ENCODE assay signal across 20 cellular contexts in genomic region chr1:10607228-10607627, GRCh38.
"Had no signal": no experiment of that assay in that cellular context is flagged by ENCODE, and none has a peak within 500 bp of the region (broad histone marks: within the 10 kb centered on the region; RNA-seq: fewer than 3 reads in every experiment).

No MANE protein-coding gene starts in this region.

- H3K9me3 ChIP-seq: esophagus squamous epithelium, mucosa of descending colon, ovary, tibial artery, upper lobe of right lung had no signal

- H3K4me3 ChIP-seq: esophagus squamous epithelium, mucosa of descending colon, neural progenitor cell, ovary, tibial artery, upper lobe of right lung had no signal

- H3K9ac ChIP-seq: neural progenitor cell had no signal

- DNase-seq: effector memory CD8-positive, alpha-beta T cell; esophagus squamous epithelium; foreskin melanocyte; head of caudate nucleus; hippocampal formation; kidney glomerular epithelial cell; mucosa of descending colon; nucleus accumbens; ovary; right cardiac atrium; stimulated activated CD4-positive, alpha-beta T cell treated with anti-CD3 and anti-CD28 coated beads, Interleukin-15, amount 100 ng/mL, for 24 hours; stimulated activated CD4-positive, alpha-beta T cell treated with anti-CD3 and anti-CD28 coated beads, Interleukin-1b, Interleukin-23, amount 100 ng/mL, for 48 hours; stimulated activated CD4-positive, alpha-beta T cell treated with anti-CD3 and anti-CD28 coated beads, Interleukin-4, amount 100 ng/mL, for 24 hours; tibial artery; upper lobe of right lung had no signal

- H3K4me2 ChIP-seq: neural progenitor cell had no signal

- H3K27ac Mint-ChIP-seq: dendritic cell treated with granulocyte-macrophage colony-stimulating factor and Interleukin-4, amounts not matched to agents 40 ng/mL and 50 ng/mL, for 4 days; natural killer cell treated with Interleukin-12 subunit alpha and Interleukin-12 subunit beta and Interleukin-15 and Interleukin-18, amount 100 ng/mL, for 72 hours; neural progenitor cell; stimulated activated memory B cell treated with anti-CD40 and anti-IgM and Interleukin-4, amounts not matched to agents 10 μg/mL and 1 μg/mL and 100 μg/mL, for 72 hours; stimulated activated naive CD8-positive, alpha-beta T cell treated with anti-CD3 and anti-CD28 coated beads, Interleukin-15, Interleukin-2, amounts not matched to agents 100 ng/mL and 50 ng/mL, for 24 hours had no signal

- H3K27ac ChIP-seq: esophagus squamous epithelium, neural progenitor cell, ovary, tibial artery, upper lobe of right lung had no signal

- H2AFZ ChIP-seq: neural progenitor cell had no signal

- H3K9me3 Mint-ChIP-seq: dendritic cell treated with granulocyte-macrophage colony-stimulating factor and Interleukin-4, amounts not matched to agents 40 ng/mL and 50 ng/mL, for 4 days; effector memory CD8-positive, alpha-beta T cell; natural killer cell treated with Interleukin-12 subunit alpha and Interleukin-12 subunit beta and Interleukin-15 and Interleukin-18, amount 100 ng/mL, for 72 hours; neural progenitor cell; stimulated activated memory B cell treated with anti-CD40 and anti-IgM and Interleukin-4, amounts not matched to agents 10 μg/mL and 1 μg/mL and 100 μg/mL, for 72 hours; stimulated activated naive CD8-positive, alpha-beta T cell treated with anti-CD3 and anti-CD28 coated beads, Interleukin-15, Interleukin-2, amounts not matched to agents 100 ng/mL and 50 ng/mL, for 24 hours had no signal

- H3K4me1 ChIP-seq: tibial artery, upper lobe of right lung had no signal

- H3K4me1 Mint-ChIP-seq: stimulated activated memory B cell treated with anti-CD40 and anti-IgM and Interleukin-4, amounts not matched to agents 10 μg/mL and 1 μg/mL and 100 μg/mL, for 72 hours had no signal

- H3K27me3 ChIP-seq: esophagus squamous epithelium, neural progenitor cell, ovary, tibial artery, upper lobe of right lung had no signal

- H3K27me3 Mint-ChIP-seq: dendritic cell treated with granulocyte-macrophage colony-stimulating factor and Interleukin-4, amounts not matched to agents 40 ng/mL and 50 ng/mL, for 4 days; effector memory CD8-positive, alpha-beta T cell; natural killer cell treated with Interleukin-12 subunit alpha and Interleukin-12 subunit beta and Interleukin-15 and Interleukin-18, amount 100 ng/mL, for 72 hours; stimulated activated memory B cell treated with anti-CD40 and anti-IgM and Interleukin-4, amounts not matched to agents 10 μg/mL and 1 μg/mL and 100 μg/mL, for 72 hours; stimulated activated naive CD8-positive, alpha-beta T cell treated with anti-CD3 and anti-CD28 coated beads, Interleukin-15, Interleukin-2, amounts not matched to agents 100 ng/mL and 50 ng/mL, for 24 hours had no signal

- H3K36me3 Mint-ChIP-seq: natural killer cell treated with Interleukin-12 subunit alpha and Interleukin-12 subunit beta and Interleukin-15 and Interleukin-18, amount 100 ng/mL, for 72 hours had no signal

- H3K4me3 Mint-ChIP-seq: dendritic cell treated with granulocyte-macrophage colony-stimulating factor and Interleukin-4, amounts not matched to agents 40 ng/mL and 50 ng/mL, for 4 days; effector memory CD8-positive, alpha-beta T cell; natural killer cell treated with Interleukin-12 subunit alpha and Interleukin-12 subunit beta and Interleukin-15 and Interleukin-18, amount 100 ng/mL, for 72 hours; neural progenitor cell; stimulated activated memory B cell treated with anti-CD40 and anti-IgM and Interleukin-4, amounts not matched to agents 10 μg/mL and 1 μg/mL and 100 μg/mL, for 72 hours; stimulated activated naive CD8-positive, alpha-beta T cell treated with anti-CD3 and anti-CD28 coated beads, Interleukin-15, Interleukin-2, amounts not matched to agents 100 ng/mL and 50 ng/mL, for 24 hours had no signal

- H3K36me3 ChIP-seq: neural progenitor cell, ovary, tibial artery, upper lobe of right lung had no signal
